In genomic region chr13:48334534-48335127, GRCh38 we compare ENCODE assay signal across 10 cellular contexts. TPM values are rescaled to one million over a fixed set of nuclear protein-coding genes. Genes with fewer than 3 reads are reported as not detected.
DNase-seq lines count a peak whose midpoint lies in the region; ATAC-seq and TF ChIP-seq lines count a peak whose summit lies in the region.
"Had no signal": no experiment of that assay in that cellular context is flagged by ENCODE, and none has a peak within 500 bp of the region (broad histone marks: within the 10 kb centered on the region; RNA-seq: fewer than 3 reads in every experiment).

No MANE protein-coding gene starts in this region.

- H3K9me3 ChIP-seq in heart right ventricle, result peaks cover 0 to 26% (median 7%) of the 10 kb centered on the region in 11 donors

- TF ChIP-seq CTCF in activated CD8-positive, alpha-beta T cell treated with anti-CD3 and anti-CD28 coated beads for 36 hours (IDR thresholded peaks at IDR 0.05), result peak; percentile 87
- peak; percentile 31 to 85 (median 70) for TF ChIP-seq CTCF in heart right ventricle (IDR thresholded peaks at IDR 0.05)

- POLR2A ChIA-PET in activated CD8-positive, alpha-beta T cell treated with anti-CD3 and anti-CD28 coated beads for 36 hours (lab: Charles Lee), result interaction anchor here (0.6 kb wide), 1 partner anchor 23 kb away, joined by 3 read pairs; no protein-coding TSS in a partner anchor

- H3K36me3 ChIP-seq in heart right ventricle, result peaks cover 0 to 22% (median 0%) of the 10 kb centered on the region in 9 donors

- no peaks in the 10 kb centered on the region for H3K27me3 ChIP-seq in heart right ventricle

- intact Hi-C loops in activated CD8-positive, alpha-beta T cell treated with anti-CD3 and anti-CD28 coated beads for 36 hours (cut with micrococcal nuclease), result loop anchor here (2.0 to 10.0 kb wide), 3 partner anchors 207 to 430 kb away; no protein-coding TSS in a partner anchor
- intact Hi-C loops in heart right ventricle (cut with DNase I), result loop anchor here (1.0 to 10.0 kb wide), 9 partner anchors 243 to 440 kb away; no protein-coding TSS in a partner anchor

- ATAC-seq in activated CD8-positive, alpha-beta T cell treated with anti-CD3 and anti-CD28 coated beads for 36 hours, result peak; percentile 58
- ATAC-seq in heart right ventricle (peak in 7 of 8 donors; percentile 41 to 83 (median 73)), GM18868 (IDR thresholded peaks at IDR 0.05; ENCODE audit: unreplicated experiment) (no peak)

- CTCF ChIA-PET in activated CD8-positive, alpha-beta T cell treated with anti-CD3 and anti-CD28 coated beads for 36 hours (lab: Charles Lee), result interaction anchor here (0.5 to 9.3 kb wide), 23 partner anchors 41 to 662 kb away, joined by 3 to 173 read pairs (median 3); partner anchors contain the start of gene MED4

- H3K4me1 ChIP-seq in heart right ventricle, result peaks cover 0 to 27% (median 6%) of the 10 kb centered on the region in 9 donors

- WGBS in heart right ventricle, 2 donors, result 65 to 71% methylated on average over 4 of the region's 4 CpGs

- H3K4me3 ChIP-seq in heart right ventricle, result no peak overlapping the region
- H3K4me3 ChIP-seq: SK-N-MC, skin epidermis had no signal

- peaks cover 11% of the 10 kb centered on the region for H3K4me1 Mint-ChIP-seq in activated CD8-positive, alpha-beta T cell treated with anti-CD3 and anti-CD28 coated beads for 36 hours (ENCODE audit: low read depth)

- no peak overlapping the region for H3K27ac Mint-ChIP-seq in activated CD8-positive, alpha-beta T cell treated with anti-CD3 and anti-CD28 coated beads for 36 hours

- H3K36me3 Mint-ChIP-seq in activated CD8-positive, alpha-beta T cell treated with anti-CD3 and anti-CD28 coated beads for 36 hours (ENCODE audit: low read depth), result peaks cover 11% of the 10 kb centered on the region

- no peaks in the 10 kb centered on the region for H3K27me3 Mint-ChIP-seq in activated CD8-positive, alpha-beta T cell treated with anti-CD3 and anti-CD28 coated beads for 36 hours

- no peak overlapping the region for H3K27ac ChIP-seq in heart right ventricle
- H3K27ac ChIP-seq: SK-N-MC had no signal

- H3K9me3 Mint-ChIP-seq in activated CD8-positive, alpha-beta T cell treated with anti-CD3 and anti-CD28 coated beads for 36 hours, result peaks cover under 1% of the 10 kb centered on the region

- H3K4me3 Mint-ChIP-seq in activated CD8-positive, alpha-beta T cell treated with anti-CD3 and anti-CD28 coated beads for 36 hours, result no peak overlapping the region

- DNase-seq in DMS53 (lab: John Stamatoyannopoulos, UW), result peak; percentile 45
- peak; percentile 14 for DNase-seq in KG1 (lab: John Stamatoyannopoulos, UW)
- no peak for DNase-seq in activated CD8-positive, alpha-beta T cell treated with anti-CD3 and anti-CD28 coated beads for 36 hours
- DNase-seq in heart right ventricle, result no peak
- DNase-seq in stromal cell of bone marrow (ENCODE audit: low read depth), result peak; percentile 27
- no peak for DNase-seq in stimulated activated CD4-positive, alpha-beta T cell treated with anti-CD3 and anti-CD28 coated beads, Interleukin-12 subunit alpha, Interleukin-12 subunit beta, amount 100 ng/mL, for 4 hours
- DNase-seq in HK-2 (ENCODE audit: unreplicated experiment), result no peak

RNA-seq across cellular contexts. Expression of gene RB1, which starts 31.1 kb away (rescaled TPM):
- total RNA-seq in activated CD8-positive, alpha-beta T cell treated with anti-CD3 and anti-CD28 coated beads for 36 hours, result 10 to 100 TPM; 26.4 to 29.2 TPM
- total RNA-seq in heart right ventricle, result 10 to 100 TPM; 22.3 to 42.0 (median 26.8) TPM
- 10 to 100 TPM; 12.1 to 12.3 TPM for polyA plus RNA-seq in heart right ventricle

Comparison
In these comparisons a context has a peak if more than half of its experiments do, and no peak if none do; other contexts are left out.
1. DNase-seq: peak in DMS53 (single experiment), KG1 (single experiment) and stromal cell of bone marrow (single experiment); none in activated CD8-positive, alpha-beta T cell treated with anti-CD3 and anti-CD28 coated beads for 36 hours (single experiment), heart right ventricle (0 of 2), stimulated activated CD4-positive, alpha-beta T cell treated with anti-CD3 and anti-CD28 coated beads, Interleukin-12 subunit alpha, Interleukin-12 subunit beta, amount 100 ng/mL, for 4 hours (single experiment) and HK-2 (single experiment).